In genomic region chr3:8658326-8659212, GRCh38 we compare ENCODE assay signal across 9 cellular contexts. TPM values are rescaled to one million over a fixed set of nuclear protein-coding genes. Genes with fewer than 3 reads are reported as not detected.
DNase-seq lines count a peak whose midpoint lies in the region; ATAC-seq, FAIRE-seq and TF ChIP-seq lines count a peak whose summit lies in the region.
"Had no signal": no experiment of that assay in that cellular context is flagged by ENCODE, and none has a peak within 500 bp of the region (broad histone marks: within the 10 kb centered on the region; RNA-seq: fewer than 3 reads in every experiment).

No MANE protein-coding gene starts in this region.

- H3K27me3 Mint-ChIP-seq in CD4-positive, alpha-beta T cell = peaks cover 39% of the 10 kb centered on the region

- CTCF ChIA-PET in CD4-positive, alpha-beta T cell (lab: Charles Lee) = no interaction called here

- POLR2A ChIA-PET in CD4-positive, alpha-beta T cell (lab: Charles Lee) = no interaction called here

- no peak for TF ChIP-seq CTCF in astrocyte of the cerebellum (IDR thresholded peaks at IDR 0.05; ENCODE audit: low read depth, low read length, missing control alignments)
- TF ChIP-seq CTCF in CD4-positive, alpha-beta T cell (IDR thresholded peaks at IDR 0.05) = no peak

- FAIRE-seq in GM12891 (lab: Jason Lieb, UNC) = peak; percentile 9
- FAIRE-seq in HTR-8/SVneo (lab: Jason Lieb, UNC) = no peak

- DNase-seq in GM12891 (ENCODE audit: insufficient read length, low spot score) (no peak), KBM-7 (peak; percentile 12), astrocyte of the cerebellum (ENCODE audit: low read depth) (peak; percentile 86), medulla oblongata (ENCODE audit: extremely low spot score) (peak; percentile 14), HTR-8/SVneo (ENCODE audit: insufficient read length, low spot score) (no peak)
- no peak for DNase-seq in CD4-positive, alpha-beta T cell
- no peak for DNase-seq in activated CD4-positive, alpha-beta T cell treated with anti-CD3 and anti-CD28 coated beads for 48 hours

- H3K27me3 ChIP-seq in CD4-positive, alpha-beta T cell (ENCODE audit: control insufficient read depth, insufficient read depth, low read length) = no peaks in the 10 kb centered on the region

- no peak overlapping the region for H3K4me3 ChIP-seq in astrocyte of the cerebellum (ENCODE audit: low read depth, low read length)

- ATAC-seq in GM21723 (IDR thresholded peaks at IDR 0.05; ENCODE audit: unreplicated experiment) = peak; percentile 89
- no peak for ATAC-seq in CD4-positive, alpha-beta T cell (ENCODE audit: poor library complexity)

- no peaks in the 10 kb centered on the region for H3K9me3 ChIP-seq in CD4-positive, alpha-beta T cell (ENCODE audit: control insufficient read depth, low read length)

- H3K4me3 Mint-ChIP-seq in CD4-positive, alpha-beta T cell = no peak overlapping the region
- H3K4me3 Mint-ChIP-seq: stimulated activated naive CD8-positive, alpha-beta T cell treated with anti-CD3 and anti-CD28 coated beads, Interleukin-15, Interleukin-2, amounts not matched to agents 100 ng/mL and 50 ng/mL, for 24 hours had no signal

- TF ChIP-seq POLR2A in GM12891 (IDR thresholded peaks at IDR 0.05; ENCODE audit: low read depth, low read length) = no peak

- H3K27ac ChIP-seq in CD4-positive, alpha-beta T cell (ENCODE audit: low read depth, low read length) = no peak overlapping the region

- H3K9me3 Mint-ChIP-seq in CD4-positive, alpha-beta T cell = no peaks in the 10 kb centered on the region

- intact Hi-C loops in CD4-positive, alpha-beta T cell (cut with DNase I, micrococcal nuclease) = no loop called here

- no peak overlapping the region for H3K27ac Mint-ChIP-seq in CD4-positive, alpha-beta T cell
- H3K27ac Mint-ChIP-seq: stimulated activated naive CD8-positive, alpha-beta T cell treated with anti-CD3 and anti-CD28 coated beads, Interleukin-15, Interleukin-2, amounts not matched to agents 100 ng/mL and 50 ng/mL, for 24 hours had no signal

- in situ Hi-C loops in KBM-7 (cut with MboI; ENCODE audit: low pct_unique_long_range_greater_than_20kb, low sequenced_read_pairs) (no loop called here), astrocyte of the cerebellum (cut with HindIII; ENCODE audit: low sequenced_read_pairs) (no loop called here)

- no peaks in the 10 kb centered on the region for H3K4me1 Mint-ChIP-seq in CD4-positive, alpha-beta T cell (ENCODE audit: low read depth)

- no peaks in the 10 kb centered on the region for H3K36me3 Mint-ChIP-seq in CD4-positive, alpha-beta T cell (ENCODE audit: low read depth)

TF ChIP-seq in GM12891, 5 proteins besides CTCF, POLR2A, EP300 and RAD21:
- TF ChIP-seq SPI1 (IDR thresholded peaks at IDR 0.05; ENCODE audit: low read depth, low read length) (no peak), PAX5 (IDR thresholded peaks at IDR 0.05; ENCODE audit: insufficient read depth, low read length, severe bottlenecking) (no peak), POLR2AphosphoS5 (IDR thresholded peaks at IDR 0.05; ENCODE audit: low read depth, low read length) (no peak), POU2F2 (IDR thresholded peaks at IDR 0.05; ENCODE audit: low read depth, low read length) (0 out of 2 replicates have a peak, but pooled peaks have one; percentile 13)

RNA-seq across cellular contexts. Expression of gene SSUH2, which starts 14.0 kb away (rescaled TPM):
- not detected for polyA plus RNA-seq in GM12891 (2012; ENCODE audit: low read depth, missing spikeins)
- not detected for total RNA-seq in CD4-positive, alpha-beta T cell

Comparison
In these comparisons a context has a peak if more than half of its experiments do, and no peak if none do; other contexts are left out.
1. DNase-seq: peak in KBM-7 (single experiment), astrocyte of the cerebellum (single experiment) and medulla oblongata (single experiment); none in GM12891 (single experiment), CD4-positive, alpha-beta T cell (0 of 10), activated CD4-positive, alpha-beta T cell treated with anti-CD3 and anti-CD28 coated beads for 48 hours (single experiment) and HTR-8/SVneo (single experiment).